In genomic region chr10:65670087-65670486, GRCh38 we compare ENCODE assay signal across 22 cellular contexts.
DNase-seq lines count a peak whose midpoint lies in the region; ATAC-seq and TF ChIP-seq lines count a peak whose summit lies in the region.
"Had no signal": no experiment of that assay in that cellular context is flagged by ENCODE, and none has a peak within 500 bp of the region (broad histone marks: within the 10 kb centered on the region; RNA-seq: fewer than 3 reads in every experiment).

No MANE protein-coding gene starts in this region.

- peaks cover 26% of the 10 kb centered on the region for H3K4me1 Mint-ChIP-seq in osteocyte (ENCODE audit: unreplicated experiment)
- H3K4me1 Mint-ChIP-seq: activated B cell treated with CpG ODN at 0.5 μM for 24 hours; activated naive CD4-positive, alpha-beta T cell treated with anti-CD3 and anti-CD28 coated beads, Interleukin-2, amount 50 U/mL, for 24 hours; brain; CD8-positive, alpha-beta memory T cell had no signal

- H3K4me3 ChIP-seq in fibroblast of lung (replicated peaks in 1 of 4; ENCODE audit: control extremely low read depth in 1 of 4, insufficient read depth in 1 of 4, low read depth in 3 of 4, low read length in 4 of 4) (no peak overlapping the region), foreskin fibroblast (ENCODE audit: low read depth in 1 of 2, low read length in 2 of 2) (no peak overlapping the region)
- H3K4me3 ChIP-seq: gastrocnemius medialis, thoracic aorta had no signal

- DNase-seq in EL (peak; percentile 74), RPMI7951 (ENCODE audit: low read depth) (peak; percentile 15), fibroblast of lung (ENCODE audit: low read depth in 2 of 2) (peak; percentile 42 to 88), osteocyte (ENCODE audit: extremely low spot score, unreplicated experiment) (no peak), foreskin fibroblast (no peak)
- DNase-seq in stimulated activated naive CD4-positive, alpha-beta T cell (lab: John Stamatoyannopoulos, UW) = no peak
- DNase-seq: activated B cell treated with CpG ODN at 0.5 μM for 24 hours; activated CD4-positive, alpha-beta memory T cell treated with anti-CD3 and anti-CD28 coated beads for 36 hours; activated T-cell treated with anti-CD3 and anti-CD28 coated beads, Interleukin-2, amount 50 U/mL, for 4 hours; CD8-positive, alpha-beta memory T cell; DMS79 treated with DMSO at 0.1 percent for 48 hours; gastrocnemius medialis; NCI-H1105 treated with DMSO at 0.1 percent for 48 hours; NCI-H2107; NCI-H524 treated with DMSO at 0.1 percent for 48 hours had no signal

- H3K4me3 Mint-ChIP-seq in osteocyte (ENCODE audit: unreplicated experiment) = no peak overlapping the region
- H3K4me3 Mint-ChIP-seq: activated B cell treated with CpG ODN at 0.5 μM for 24 hours; activated CD4-positive, alpha-beta memory T cell treated with anti-CD3 and anti-CD28 coated beads for 36 hours; activated naive CD4-positive, alpha-beta T cell treated with anti-CD3 and anti-CD28 coated beads, Interleukin-2, amount 50 U/mL, for 24 hours; activated T-cell treated with anti-CD3 and anti-CD28 coated beads, Interleukin-2, amount 50 U/mL, for 4 hours; brain; CD8-positive, alpha-beta memory T cell had no signal

- no peaks in the 10 kb centered on the region for H3K4me1 ChIP-seq in fibroblast of lung (ENCODE audit: control insufficient read depth, extremely low read depth, insufficient read depth, low read length)
- H3K4me1 ChIP-seq: gastrocnemius medialis had no signal

- peaks cover 2% of the 10 kb centered on the region for H3K9me3 Mint-ChIP-seq in osteocyte (ENCODE audit: unreplicated experiment)

- no peak for TF ChIP-seq CTCF in fibroblast of lung (conservative IDR thresholded peaks at IDR 0.05 in 1 of 2, IDR thresholded peaks at IDR 0.05 in 1 of 2; ENCODE audit: low read depth in 1 of 2, low read length in 2 of 2)
- TF ChIP-seq CTCF in osteocyte (IDR thresholded peaks at IDR 0.05) = no peak
- no peak for TF ChIP-seq CTCF in foreskin fibroblast (IDR thresholded peaks at IDR 0.05; ENCODE audit: low read depth, low read length)

- no peak overlapping the region for H2AFZ ChIP-seq in fibroblast of lung (ENCODE audit: low read length)

- ATAC-seq in HG02678 (IDR thresholded peaks at IDR 0.05; ENCODE audit: unreplicated experiment) (no peak), HG02870 (IDR thresholded peaks at IDR 0.05; ENCODE audit: unreplicated experiment) (no peak)
- ATAC-seq: activated T-cell treated with anti-CD3 and anti-CD28 coated beads, Interleukin-2, amount 50 U/mL, for 4 hours; gastrocnemius medialis; left lobe of liver; Right ventricle myocardium inferior had no signal

- no peaks in the 10 kb centered on the region for H3K27me3 ChIP-seq in fibroblast of lung (ENCODE audit: control insufficient read depth, insufficient read depth, low read length)
- H3K27me3 ChIP-seq: gastrocnemius medialis had no signal

- peak overlapping the region; percentile 51 for H3K27ac Mint-ChIP-seq in osteocyte (ENCODE audit: unreplicated experiment)
- H3K27ac Mint-ChIP-seq: activated B cell treated with CpG ODN at 0.5 μM for 24 hours; activated CD4-positive, alpha-beta memory T cell treated with anti-CD3 and anti-CD28 coated beads for 36 hours; activated naive CD4-positive, alpha-beta T cell treated with anti-CD3 and anti-CD28 coated beads, Interleukin-2, amount 50 U/mL, for 24 hours; brain; CD8-positive, alpha-beta memory T cell had no signal

- H3K79me2 ChIP-seq in fibroblast of lung (ENCODE audit: control insufficient read depth, insufficient read depth, low read length) = no peaks in the 10 kb centered on the region

- H4K20me1 ChIP-seq in fibroblast of lung (ENCODE audit: control insufficient read depth, extremely low read depth, insufficient read depth, low read length) = no peaks in the 10 kb centered on the region

- H3K27ac ChIP-seq in fibroblast of lung (ENCODE audit: insufficient read depth, low read length) = no peak overlapping the region
- H3K27ac ChIP-seq: gastrocnemius medialis, thoracic aorta had no signal

- H3K4me2 ChIP-seq in fibroblast of lung (ENCODE audit: extremely low read depth, insufficient read depth, low read length) = no peak overlapping the region

- H3K27me3 Mint-ChIP-seq in osteocyte (ENCODE audit: unreplicated experiment) = no peaks in the 10 kb centered on the region
- H3K27me3 Mint-ChIP-seq: activated B cell treated with CpG ODN at 0.5 μM for 24 hours; activated CD4-positive, alpha-beta memory T cell treated with anti-CD3 and anti-CD28 coated beads for 36 hours; activated naive CD4-positive, alpha-beta T cell treated with anti-CD3 and anti-CD28 coated beads, Interleukin-2, amount 50 U/mL, for 24 hours; brain; CD8-positive, alpha-beta memory T cell had no signal

- H3K9me3 ChIP-seq in fibroblast of lung (ENCODE audit: control insufficient read depth, insufficient read depth, low read depth, low read length) = no peaks in the 10 kb centered on the region
- H3K9me3 ChIP-seq: gastrocnemius medialis, thoracic aorta had no signal

- H3K9ac ChIP-seq in fibroblast of lung (ENCODE audit: insufficient read depth, low read length) = no peak overlapping the region

- no peaks in the 10 kb centered on the region for H3K36me3 Mint-ChIP-seq in osteocyte (ENCODE audit: unreplicated experiment)
- H3K36me3 Mint-ChIP-seq: activated CD4-positive, alpha-beta memory T cell treated with anti-CD3 and anti-CD28 coated beads for 36 hours; activated naive CD4-positive, alpha-beta T cell treated with anti-CD3 and anti-CD28 coated beads, Interleukin-2, amount 50 U/mL, for 24 hours; brain; CD8-positive, alpha-beta memory T cell had no signal

- H3K36me3 ChIP-seq in fibroblast of lung (ENCODE audit: control insufficient read depth, insufficient read depth, low read length) = no peaks in the 10 kb centered on the region
- H3K36me3 ChIP-seq: gastrocnemius medialis, thoracic aorta had no signal

Comparison
In these comparisons a context has a peak if more than half of its experiments do, and no peak if none do; other contexts are left out.
1. DNase-seq: peak in EL (single experiment), RPMI7951 (single experiment) and fibroblast of lung (2 of 2); none in osteocyte (single experiment), stimulated activated naive CD4-positive, alpha-beta T cell (0 of 6) and foreskin fibroblast (0 of 2).